In genomic region chr5:124704594-124705284, GRCh38 we compare ENCODE assay signal across 11 cellular contexts. TPM values are rescaled to one million over a fixed set of nuclear protein-coding genes. Genes with fewer than 3 reads are reported as not detected.
DNase-seq lines count a peak whose midpoint lies in the region; ATAC-seq and TF ChIP-seq lines count a peak whose summit lies in the region.
"Had no signal": no experiment of that assay in that cellular context is flagged by ENCODE, and none has a peak within 500 bp of the region (broad histone marks: within the 10 kb centered on the region; RNA-seq: fewer than 3 reads in every experiment).

No MANE protein-coding gene starts in this region.

- POLR2A ChIA-PET in activated CD8-positive, alpha-beta T cell treated with anti-CD3 and anti-CD28 coated beads for 36 hours (lab: Charles Lee): no interaction called here

- H3K27ac Mint-ChIP-seq in natural killer cell (no peak overlapping the region), mesothelial cell of epicardium (no peak overlapping the region)
- no peak overlapping the region for H3K27ac Mint-ChIP-seq in activated CD8-positive, alpha-beta T cell treated with anti-CD3 and anti-CD28 coated beads for 36 hours

- DNase-seq in right cardiac atrium (no peak), left cardiac atrium (no peak), NCI-H748 (lab: John Stamatoyannopoulos, UW; ENCODE audit: unreplicated experiment) (peak; percentile 65), natural killer cell (no peak), mesothelial cell of epicardium (ENCODE audit: low spot score in 2 of 2, unreplicated experiment in 2 of 2) (no peak)
- DNase-seq in activated CD8-positive, alpha-beta T cell treated with anti-CD3 and anti-CD28 coated beads for 36 hours: no peak
- no peak for DNase-seq in activated naive CD4-positive, alpha-beta T cell treated with anti-CD3 and anti-CD28 coated beads, Interleukin-2, amount 50 U/mL, for 16 hours
- DNase-seq: activated T-cell treated with anti-CD3 and anti-CD28 coated beads, Interleukin-2, amount 50 U/mL, for 48 hours had no signal

- TF ChIP-seq CTCF in natural killer cell (IDR thresholded peaks at IDR 0.05) (no peak), mesothelial cell of epicardium (IDR thresholded peaks at IDR 0.05; ENCODE audit: unreplicated experiment) (no peak)
- no peak for TF ChIP-seq CTCF in activated CD8-positive, alpha-beta T cell treated with anti-CD3 and anti-CD28 coated beads for 36 hours (IDR thresholded peaks at IDR 0.05)

- CTCF ChIA-PET in activated CD8-positive, alpha-beta T cell treated with anti-CD3 and anti-CD28 coated beads for 36 hours (lab: Charles Lee): no interaction called here

- H3K4me3 Mint-ChIP-seq in natural killer cell: no peak overlapping the region
- no peak overlapping the region for H3K4me3 Mint-ChIP-seq in mesothelial cell of epicardium
- no peak overlapping the region for H3K4me3 Mint-ChIP-seq in activated CD8-positive, alpha-beta T cell treated with anti-CD3 and anti-CD28 coated beads for 36 hours

- H3K9me3 Mint-ChIP-seq in natural killer cell (no peaks in the 10 kb centered on the region), mesothelial cell of epicardium (no peaks in the 10 kb centered on the region)
- H3K9me3 Mint-ChIP-seq in activated CD8-positive, alpha-beta T cell treated with anti-CD3 and anti-CD28 coated beads for 36 hours: no peaks in the 10 kb centered on the region

- H3K36me3 Mint-ChIP-seq in natural killer cell (no peaks in the 10 kb centered on the region), mesothelial cell of epicardium (peaks cover 5% of the 10 kb centered on the region)
- H3K36me3 Mint-ChIP-seq in activated CD8-positive, alpha-beta T cell treated with anti-CD3 and anti-CD28 coated beads for 36 hours (ENCODE audit: low read depth): no peaks in the 10 kb centered on the region

- H3K4me3 ChIP-seq in right cardiac atrium (ENCODE audit: low read length): no peak overlapping the region

- ATAC-seq in right cardiac atrium: no peak
- ATAC-seq in left cardiac atrium: no peak
- peak; percentile 75 for ATAC-seq in HG02943 (IDR thresholded peaks at IDR 0.05; ENCODE audit: low read depth, unreplicated experiment)
- ATAC-seq in natural killer cell: no peak
- no peak for ATAC-seq in activated CD8-positive, alpha-beta T cell treated with anti-CD3 and anti-CD28 coated beads for 36 hours
- ATAC-seq: esophagus mucosa, HCT116 had no signal

- WGBS in right cardiac atrium: 73% methylated on average over 6 of the region's 6 CpGs

- peak overlapping the region; percentile 42 for H3K27ac ChIP-seq in right cardiac atrium (ENCODE audit: low read length)

- peaks cover 0 to 5% of the 10 kb centered on the region in 2 donors for H3K4me1 Mint-ChIP-seq in natural killer cell
- peaks cover 90% of the 10 kb centered on the region for H3K4me1 Mint-ChIP-seq in mesothelial cell of epicardium
- H3K4me1 Mint-ChIP-seq in activated CD8-positive, alpha-beta T cell treated with anti-CD3 and anti-CD28 coated beads for 36 hours (ENCODE audit: low read depth): no peaks in the 10 kb centered on the region

- peaks cover 7 to 11% of the 10 kb centered on the region in 2 donors for H3K27me3 Mint-ChIP-seq in natural killer cell (ENCODE audit: low read depth in 2 of 2)
- no peaks in the 10 kb centered on the region for H3K27me3 Mint-ChIP-seq in mesothelial cell of epicardium (ENCODE audit: low read depth)
- H3K27me3 Mint-ChIP-seq in activated CD8-positive, alpha-beta T cell treated with anti-CD3 and anti-CD28 coated beads for 36 hours: peaks cover 4% of the 10 kb centered on the region

- intact Hi-C loops in right cardiac atrium (cut with DNase I): loop anchor here in 1 of 4 donors (5.0 kb wide), 1 partner anchor 38 kb away; no protein-coding TSS in a partner anchor
- intact Hi-C loops in left cardiac atrium (cut with DNase I): no loop called here
- intact Hi-C loops in natural killer cell (cut with micrococcal nuclease): no loop called here
- intact Hi-C loops in activated CD8-positive, alpha-beta T cell treated with anti-CD3 and anti-CD28 coated beads for 36 hours (cut with micrococcal nuclease): no loop called here

- no peaks in the 10 kb centered on the region for H3K27me3 ChIP-seq in right cardiac atrium (ENCODE audit: control insufficient read depth, insufficient read depth)

- H3K4me1 ChIP-seq in right cardiac atrium (ENCODE audit: control insufficient read depth, insufficient read depth, low read length): peaks cover 9% of the 10 kb centered on the region

- no peaks in the 10 kb centered on the region for H3K9me3 ChIP-seq in right cardiac atrium (ENCODE audit: control insufficient read depth, low read length)

RNA-seq across cellular contexts. Expression of gene ZNF608, which starts 41.7 kb away (rescaled TPM):
- total RNA-seq in right cardiac atrium (10 to 100 TPM; 31.1 to 43.7 (median 41.2) TPM), left cardiac atrium (10 to 100 TPM; 21.8 to 28.0 TPM), natural killer cell (1 to 10 TPM in 1 of 3 donors, under 1 TPM in 1, not detected in 1; 0.39 to 6.6 TPM), mesothelial cell of epicardium (31.8 to 35.0 TPM (median 34.3 TPM) in 3 replicates)
- polyA plus RNA-seq in right cardiac atrium: 16.4 TPM
- total RNA-seq in activated CD8-positive, alpha-beta T cell treated with anti-CD3 and anti-CD28 coated beads for 36 hours: not detected
